Comparison of ENCODE assay signal across 8 cellular contexts in genomic region chr14:55102141-55102547, GRCh38. TPM values are rescaled to one million over a fixed set of nuclear protein-coding genes. Genes with fewer than 3 reads are reported as not detected.
A peak's percentile ranks its signal among the peaks of the same experiment; 100 is the strongest.
DNase-seq lines count a peak whose midpoint lies in the region; ATAC-seq and TF ChIP-seq lines count a peak whose summit lies in the region.

No MANE protein-coding gene starts in this region.

- no peaks in the 10 kb centered on the region for H3F3A ChIP-seq in OCI-LY1 (ENCODE audit: insufficient read depth, low read length)

- H2AFZ ChIP-seq in OCI-LY1 (ENCODE audit: low read length) (no peak overlapping the region), trophoblast cell (ENCODE audit: insufficient read depth, low read length, poor library complexity) (peak overlapping the region; percentile 56)

- H3K79me1 ChIP-seq in trophoblast cell (ENCODE audit: low read length) = peaks cover 21% of the 10 kb centered on the region

- H3K27ac ChIP-seq in OCI-LY1 (ENCODE audit: low read depth, low read length, poor library complexity, severe bottlenecking) (peak overlapping the region; percentile 88), trophoblast cell (ENCODE audit: low read depth, low read length) (peak overlapping the region; percentile 76)

- H3K9ac ChIP-seq in OCI-LY1 (ENCODE audit: low read length) = no peak overlapping the region; the same call in 1 of the 2 replicates
- H3K9ac ChIP-seq in trophoblast cell (ENCODE audit: low read length) = no peak overlapping the region

- H3K9me2 ChIP-seq in OCI-LY1 (ENCODE audit: low read depth, low read length) = no peaks in the 10 kb centered on the region

- H2BK12ac ChIP-seq in trophoblast cell (ENCODE audit: low read length) = peak overlapping the region; percentile 80

- H3K79me2 ChIP-seq in OCI-LY1 (ENCODE audit: insufficient read depth, low read length) (no peaks in the 10 kb centered on the region), trophoblast cell (ENCODE audit: control insufficient read depth, insufficient read depth, low read length, poor library complexity) (peaks cover 3% of the 10 kb centered on the region)

- no peak overlapping the region for H2BK5ac ChIP-seq in trophoblast cell (ENCODE audit: low read depth, low read length, poor library complexity)

- H3K4me1 Mint-ChIP-seq in activated naive CD4-positive, alpha-beta T cell treated with anti-CD3 and anti-CD28 coated beads, Interleukin-2, amount 50 U/mL, for 24 hours = peaks cover 40% of the 10 kb centered on the region

- H3K9me3 ChIP-seq in OCI-LY1 (ENCODE audit: low read length) = 0 out of 2 replicates have a peak, but pooled peaks cover 7% of the 10 kb centered on the region
- H3K9me3 ChIP-seq in trophoblast cell (ENCODE audit: insufficient read depth, low read depth, low read length) = peaks cover 3% of the 10 kb centered on the region

- DNase-seq in Daoy (ENCODE audit: low read depth) (peak; percentile 94), HPDE6-E6E7 (ENCODE audit: extremely low spot score) (peak; percentile 70), head of caudate nucleus (peak in 41 of 42 donors; percentile 19 to 86 (median 60)), trophoblast cell (peak in 1 of 2 donors; percentile 49), HuH-7 (ENCODE audit: low spot score) (no peak)

- H3K9me3 Mint-ChIP-seq in activated naive CD4-positive, alpha-beta T cell treated with anti-CD3 and anti-CD28 coated beads, Interleukin-2, amount 50 U/mL, for 24 hours = no peaks in the 10 kb centered on the region

- H4K8ac ChIP-seq in trophoblast cell (ENCODE audit: low read depth, low read length) = peak overlapping the region; percentile 62

- H2AK5ac ChIP-seq in trophoblast cell (ENCODE audit: low read length) = no peak overlapping the region

- TF ChIP-seq CTCF in OCI-LY1 (IDR thresholded peaks at IDR 0.05; ENCODE audit: low read length) = no peak

- peak overlapping the region; percentile 16 for H3K18ac ChIP-seq in trophoblast cell (ENCODE audit: low read length)

- no peaks in the 10 kb centered on the region for H3K27me3 ChIP-seq in OCI-LY1 (ENCODE audit: insufficient read depth, low read length)
- H3K27me3 ChIP-seq in trophoblast cell (ENCODE audit: insufficient read depth, low read length) = no peaks in the 10 kb centered on the region

- WGBS in trophoblast cell (ENCODE audit: extremely low coverage, insufficient coverage, insufficient read length) = no CpG with 5 or more reads among the region's 7 CpGs

- peaks cover 43% of the 10 kb centered on the region for H3K4me1 ChIP-seq in OCI-LY1 (ENCODE audit: insufficient read depth, low read length, severe bottlenecking)
- peaks cover 14 to 25% of the 10 kb centered on the region in 2 experiments for H3K4me1 ChIP-seq in trophoblast cell (ENCODE audit: control insufficient read depth in 1 of 2, insufficient read depth in 2 of 2, low read length in 2 of 2)

- no peak overlapping the region for H3K23ac ChIP-seq in trophoblast cell (ENCODE audit: low read length)

- H3K4me3 ChIP-seq in OCI-LY1 (ENCODE audit: low read depth, low read length, poor library complexity, severe bottlenecking) (no peak overlapping the region), trophoblast cell (ENCODE audit: low read depth, low read length) (no peak overlapping the region)

- no peak overlapping the region for H4K12ac ChIP-seq in trophoblast cell (ENCODE audit: low read depth, low read length)

- H3K4ac ChIP-seq in trophoblast cell (ENCODE audit: low read depth, low read length) = no peak overlapping the region

- intact Hi-C loops in head of caudate nucleus (cut with DNase I) = no loop called here

- H4K20me1 ChIP-seq in OCI-LY1 (ENCODE audit: insufficient read depth, low read length) = no peaks in the 10 kb centered on the region

- peak overlapping the region; percentile 47 for H3K4me3 Mint-ChIP-seq in activated naive CD4-positive, alpha-beta T cell treated with anti-CD3 and anti-CD28 coated beads, Interleukin-2, amount 50 U/mL, for 24 hours

- H3K14ac ChIP-seq in trophoblast cell (ENCODE audit: low read length) = no peak overlapping the region

- peaks cover 7% of the 10 kb centered on the region; the same call in 1 of the 2 replicates for H3K36me3 ChIP-seq in OCI-LY1 (ENCODE audit: insufficient read depth, low read length)
- H3K36me3 ChIP-seq in trophoblast cell (ENCODE audit: control insufficient read depth in 1 of 2, insufficient read depth in 2 of 2, low read length in 2 of 2) = peaks cover 2% of the 10 kb centered on the region in 2 experiments

- H3K27ac Mint-ChIP-seq in activated naive CD4-positive, alpha-beta T cell treated with anti-CD3 and anti-CD28 coated beads, Interleukin-2, amount 50 U/mL, for 24 hours = peak overlapping the region; percentile 82

- peak overlapping the region; percentile 20 for H4K91ac ChIP-seq in trophoblast cell (ENCODE audit: low read depth, low read length)

- H3K4me2 ChIP-seq in OCI-LY1 (ENCODE audit: low read length) (peak overlapping the region; percentile 50), trophoblast cell (ENCODE audit: low read length) (peak overlapping the region; percentile 0)

- peak overlapping the region; percentile 65 for H2BK120ac ChIP-seq in trophoblast cell (ENCODE audit: insufficient read depth, low read length, poor library complexity)

- ATAC-seq in GM21390 (IDR thresholded peaks at IDR 0.05; ENCODE audit: unreplicated experiment) = peak; percentile 63

- no peaks in the 10 kb centered on the region for H3K27me3 Mint-ChIP-seq in activated naive CD4-positive, alpha-beta T cell treated with anti-CD3 and anti-CD28 coated beads, Interleukin-2, amount 50 U/mL, for 24 hours

- H3K36me3 Mint-ChIP-seq in activated naive CD4-positive, alpha-beta T cell treated with anti-CD3 and anti-CD28 coated beads, Interleukin-2, amount 50 U/mL, for 24 hours = no peaks in the 10 kb centered on the region

RNA-seq across cellular contexts. Expression of gene LGALS3, which starts 26.9 kb away (rescaled TPM):
- 86.6 and 88.5 TPM in 2 replicates for total RNA-seq in Daoy (2014; rRNA removed; shearing (Covaris generic))
- polyA plus RNA-seq in trophoblast cell (2013) = 107 and 114 TPM in 2 replicates

RNA-seq across cellular contexts. Expression of gene MAPK1IP1L, which starts 50.7 kb away (rescaled TPM):
- total RNA-seq in Daoy (2014; rRNA removed; shearing (Covaris generic)) = 69.4 and 108 TPM in 2 replicates
- 125 and 127 TPM in 2 replicates for polyA plus RNA-seq in trophoblast cell (2013)
